ENCODE assay signal across 19 cellular contexts in the genomic region with DNA sequence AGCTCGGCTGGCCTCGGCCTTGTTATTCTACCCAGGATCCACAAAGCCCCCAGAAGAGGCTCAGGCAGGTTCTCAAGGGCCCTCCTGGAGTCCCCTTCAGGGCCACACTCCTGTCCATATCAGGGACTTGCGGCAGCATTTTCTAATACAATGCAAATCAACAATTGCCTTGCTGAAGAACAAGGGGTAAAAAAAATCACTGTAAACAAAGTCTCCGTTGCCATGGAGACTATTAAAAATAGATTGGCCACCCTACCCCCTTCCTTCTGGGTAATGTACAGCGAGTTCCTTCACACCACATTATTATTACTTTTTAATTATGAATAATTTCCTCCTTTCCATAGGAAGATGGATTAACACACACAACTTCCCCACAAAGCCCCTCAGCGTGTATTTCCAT.
"Had no signal": no experiment of that assay in that cellular context is flagged by ENCODE, and none has a peak within 500 bp of the region (broad histone marks: within the 10 kb centered on the region; RNA-seq: fewer than 3 reads in every experiment).

No MANE protein-coding gene starts in this region.

- H3K27ac ChIP-seq: breast epithelium, coronary artery, esophagus squamous epithelium, gastrocnemius medialis, neutrophil, ovary, tibial nerve had no signal

- H3K27me3 ChIP-seq: ovary had no signal

- H3K4me3 ChIP-seq: coronary artery, esophagus squamous epithelium, gastrocnemius medialis, ovary, tibial nerve had no signal

- DNase-seq: activated CD4-positive, alpha-beta memory T cell treated with anti-CD3 and anti-CD28 coated beads for 36 hours; activated CD4-positive, alpha-beta T cell treated with anti-CD3 and anti-CD28 coated beads for 48 hours; activated CD4-positive, CD25-positive, alpha-beta regulatory T cell; activated naive CD4-positive, alpha-beta T cell treated with Interleukin-2 at 50 U/mL for 16 hours; activated naive CD8-positive, alpha-beta T cell treated with anti-CD3 and anti-CD28 coated beads for 36 hours; activated T-cell treated with anti-CD3 and anti-CD28 coated beads, Interleukin-2, amount 50 U/mL, for 48 hours; endodermal cell; esophagus squamous epithelium; gastrocnemius medialis; left ventricle myocardium superior; midbrain; ovary; right cardiac atrium; stimulated activated CD4-positive, alpha-beta T cell treated with anti-CD3 and anti-CD28 coated beads, Interleukin-1b, Interleukin-23, amount 100 ng/mL, for 48 hours; stimulated activated naive CD8-positive, alpha-beta T cell treated with anti-CD3 and anti-CD28 coated beads, Interleukin-15, amount 100 ng/mL, for 72 hours had no signal
